14 cellular contexts compared by ENCODE assay signal in genomic region chr22:25282346-25282670, GRCh38.
DNase-seq lines count a peak whose midpoint lies in the region; ATAC-seq, FAIRE-seq and TF ChIP-seq lines count a peak whose summit lies in the region.
"Had no signal": no experiment of that assay in that cellular context is flagged by ENCODE, and none has a peak within 500 bp of the region (broad histone marks: within the 10 kb centered on the region; RNA-seq: fewer than 3 reads in every experiment).

No MANE protein-coding gene starts in this region.

- peaks cover 56% of the 10 kb centered on the region for H3K27me3 Mint-ChIP-seq in activated naive CD8-positive, alpha-beta T cell treated with anti-CD3 and anti-CD28 coated beads, Interleukin-2, amount 50 U/mL, for 24 hours

- H3K9me3 ChIP-seq in cardiac muscle cell (ENCODE audit: low read depth) = no peaks in the 10 kb centered on the region
- H3K9me3 ChIP-seq: left lung had no signal

- FAIRE-seq in urothelium cell line (lab: Jason Lieb, UNC) = no peak

- no peaks in the 10 kb centered on the region for H3K4me1 ChIP-seq in cardiac muscle cell (ENCODE audit: low read depth)

- no peak overlapping the region for H3K27ac ChIP-seq in cardiac muscle cell
- H3K27ac ChIP-seq: left lung had no signal

- no peaks in the 10 kb centered on the region for H3K9me3 Mint-ChIP-seq in activated naive CD8-positive, alpha-beta T cell treated with anti-CD3 and anti-CD28 coated beads, Interleukin-2, amount 50 U/mL, for 24 hours
- H3K9me3 Mint-ChIP-seq: dendritic cell treated with granulocyte-macrophage colony-stimulating factor and Interleukin-4, amounts not matched to agents 40 ng/mL and 50 ng/mL, for 4 days had no signal

- no peak for ATAC-seq in activated naive CD8-positive, alpha-beta T cell treated with anti-CD3 and anti-CD28 coated beads, Interleukin-2, amount 50 U/mL, for 24 hours
- no peak for ATAC-seq in HG02763 (IDR thresholded peaks at IDR 0.05; ENCODE audit: unreplicated experiment)
- ATAC-seq: left lung had no signal

- no peaks in the 10 kb centered on the region for H3K36me3 ChIP-seq in cardiac muscle cell
- H3K36me3 ChIP-seq: left lung had no signal

- H3K27me3 ChIP-seq in cardiac muscle cell = peaks cover 64% of the 10 kb centered on the region

- H3K4me3 Mint-ChIP-seq in activated naive CD8-positive, alpha-beta T cell treated with anti-CD3 and anti-CD28 coated beads, Interleukin-2, amount 50 U/mL, for 24 hours = peak overlapping the region; percentile 54
- H3K4me3 Mint-ChIP-seq: dendritic cell treated with granulocyte-macrophage colony-stimulating factor and Interleukin-4, amounts not matched to agents 40 ng/mL and 50 ng/mL, for 4 days had no signal

- intact Hi-C loops in cardiac septum (cut with DNase I) = no loop called here

- peak in 1 of 2 donors; percentile 0 for DNase-seq in cardiac muscle cell (ENCODE audit: low read depth in 1 of 2, low spot score in 1 of 2)
- DNase-seq in cardiac septum (ENCODE audit: low spot score) = no peak
- DNase-seq in activated naive CD8-positive, alpha-beta T cell treated with anti-CD3 and anti-CD28 coated beads, Interleukin-2, amount 50 U/mL, for 24 hours = no peak
- DNase-seq in left kidney (ENCODE audit: low read depth, low spot score) = peak; percentile 35
- DNase-seq in urothelium cell line (ENCODE audit: low spot score) = peak; percentile 82
- no peak for DNase-seq in NCI-H2196 (lab: John Stamatoyannopoulos, UW; ENCODE audit: unreplicated experiment)
- no peak for DNase-seq in occipital lobe (lab: John Stamatoyannopoulos, UW)
- DNase-seq: activated CD4-positive, alpha-beta T cell treated with anti-CD3 and anti-CD28 coated beads, Interleukin-2, amount 50 U/mL, for 48 hours; activated naive CD4-positive, alpha-beta T cell; NCI-H2081 treated with DMSO at 0.1 percent for 48 hours; NK-92 treated with Interleukin-12 subunit alpha and Interleukin-12 subunit beta, amount 100 ng/mL, for 24 hours had no signal

- TF ChIP-seq CTCF in cardiac muscle cell (IDR thresholded peaks at IDR 0.05; ENCODE audit: low read depth, low read length) = no peak

- H3K4me3 ChIP-seq in cardiac muscle cell = peak overlapping the region; percentile 49
- H3K4me3 ChIP-seq: left lung had no signal

- H3K27ac Mint-ChIP-seq in activated naive CD8-positive, alpha-beta T cell treated with anti-CD3 and anti-CD28 coated beads, Interleukin-2, amount 50 U/mL, for 24 hours = no peak overlapping the region
- H3K27ac Mint-ChIP-seq: dendritic cell treated with granulocyte-macrophage colony-stimulating factor and Interleukin-4, amounts not matched to agents 40 ng/mL and 50 ng/mL, for 4 days had no signal

- H3K4me1 Mint-ChIP-seq in activated naive CD8-positive, alpha-beta T cell treated with anti-CD3 and anti-CD28 coated beads, Interleukin-2, amount 50 U/mL, for 24 hours = peaks cover 12% of the 10 kb centered on the region

- H3K36me3 Mint-ChIP-seq in activated naive CD8-positive, alpha-beta T cell treated with anti-CD3 and anti-CD28 coated beads, Interleukin-2, amount 50 U/mL, for 24 hours (ENCODE audit: low read depth) = no peaks in the 10 kb centered on the region

Comparison
In these comparisons a context has a peak if more than half of its experiments do, and no peak if none do; other contexts are left out.
1. DNase-seq: peak in left kidney (single experiment) and urothelium cell line (single experiment); none in cardiac septum (single experiment), activated naive CD8-positive, alpha-beta T cell treated with anti-CD3 and anti-CD28 coated beads, Interleukin-2, amount 50 U/mL, for 24 hours (single experiment), NCI-H2196 (single experiment) and occipital lobe (single experiment).